In the genomic region with DNA sequence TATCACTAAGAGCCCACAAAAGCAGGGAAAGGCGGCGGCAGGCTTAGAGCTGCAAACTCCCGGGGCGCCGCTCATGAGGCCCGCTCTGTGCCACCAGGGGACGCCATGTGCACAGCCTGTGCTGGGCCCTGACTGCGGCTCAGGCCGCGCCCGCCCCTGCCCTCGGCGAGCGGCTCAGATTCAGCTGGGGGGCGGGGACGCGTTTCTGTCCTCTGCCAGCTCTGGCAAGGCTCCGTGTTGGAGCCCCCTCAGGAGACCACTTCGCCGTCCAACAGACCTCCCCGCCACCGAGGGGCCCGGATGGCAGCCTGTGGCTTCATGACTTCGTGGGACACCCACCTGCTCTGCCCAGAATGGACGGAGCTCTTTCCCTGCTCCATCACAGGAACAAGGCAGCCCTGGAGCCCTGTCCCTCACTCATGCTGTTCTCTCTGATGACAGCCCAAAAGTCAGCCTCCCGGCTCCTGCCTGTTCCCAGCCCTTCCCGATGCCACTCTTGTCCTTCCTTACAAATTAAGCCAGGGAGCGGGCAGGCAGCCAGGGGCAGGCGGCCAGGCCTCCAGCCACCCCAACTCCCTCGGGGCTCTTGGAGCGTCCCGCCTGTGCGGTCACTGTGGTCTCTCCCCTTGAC, we compare ENCODE assay signal across 1 cellular context.
TF ChIP-seq lines count a peak whose summit lies in the region.

No MANE protein-coding gene starts in this region.

TF ChIP-seq in HEK293, 187 proteins besides CTCF, POLR2A, EP300 and RAD21 (continued from another document and continues in another):
- TF ChIP-seq TSHZ1 (tag by site-specific recombination; IDR thresholded peaks at IDR 0.05; ENCODE audit: borderline replicate concordance) (no peak), ZNF76 (tag by site-specific recombination; IDR thresholded peaks at IDR 0.05; ENCODE audit: borderline replicate concordance, low read depth) (no peak; the same call in 1 of the 2 replicates), ZNF561 (tag by site-specific recombination; IDR thresholded peaks at IDR 0.05; ENCODE audit: borderline replicate concordance) (peak; percentile 58; the same call in 1 of the 2 replicates), ZNF155 (tag by site-specific recombination; IDR thresholded peaks at IDR 0.05) (no peak), ZBTB20 (tag by site-specific recombination; IDR thresholded peaks at IDR 0.05) (0 out of 2 replicates have a peak, but pooled peaks have one; percentile 14), ZNF473 (tag by site-specific recombination; IDR thresholded peaks at IDR 0.05) (no peak), GLIS1 (tag by site-specific recombination; IDR thresholded peaks at IDR 0.05) (peak; percentile 36; the same call in 1 of the 2 replicates), ZBTB1 (tag by site-specific recombination; IDR thresholded peaks at IDR 0.05) (no peak), ZNF660 (tag by site-specific recombination; IDR thresholded peaks at IDR 0.05) (no peak; the same call in none of the 2 replicates), PRDM2 (tag by site-specific recombination; IDR thresholded peaks at IDR 0.05; ENCODE audit: borderline replicate concordance) (no peak), YY1 (tag by site-specific recombination; IDR thresholded peaks at IDR 0.05) (no peak), ZFP3 (tag by site-specific recombination; IDR thresholded peaks at IDR 0.05; ENCODE audit: low read depth) (no peak), ZNF174 (tag by site-specific recombination; IDR thresholded peaks at IDR 0.05) (no peak), ZBTB21 (tag by site-specific recombination; IDR thresholded peaks at IDR 0.05) (no peak), GLIS2 (tag by site-specific recombination; IDR thresholded peaks at IDR 0.05) (peak; percentile 18; the same call in 1 of the 2 replicates), ZBTB17 (tag by site-specific recombination; IDR thresholded peaks at IDR 0.05) (peak; percentile 77), ZSCAN23 (tag by site-specific recombination; IDR thresholded peaks at IDR 0.05) (no peak), BCL6B (tag by site-specific recombination; IDR thresholded peaks at IDR 0.05) (no peak)
- TF ChIP-seq, protein P1, sequence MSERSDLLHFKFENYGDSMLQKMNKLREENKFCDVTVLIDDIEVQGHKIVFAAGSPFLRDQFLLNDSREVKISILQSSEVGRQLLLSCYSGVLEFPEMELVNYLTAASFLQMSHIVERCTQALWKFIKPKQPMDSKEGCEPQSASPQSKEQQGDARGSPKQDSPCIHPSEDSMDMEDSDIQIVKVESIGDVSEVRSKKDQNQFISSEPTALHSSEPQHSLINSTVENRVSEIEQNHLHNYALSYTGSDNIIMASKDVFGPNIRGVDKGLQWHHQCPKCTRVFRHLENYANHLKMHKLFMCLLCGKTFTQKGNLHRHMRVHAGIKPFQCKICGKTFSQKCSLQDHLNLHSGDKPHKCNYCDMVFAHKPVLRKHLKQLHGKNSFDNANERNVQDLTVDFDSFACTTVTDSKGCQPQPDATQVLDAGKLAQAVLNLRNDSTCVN (tag by site-specific recombination; optimal IDR thresholded peaks at IDR 0.05) = peak; percentile 54
- TF ChIP-seq, protein P2, sequence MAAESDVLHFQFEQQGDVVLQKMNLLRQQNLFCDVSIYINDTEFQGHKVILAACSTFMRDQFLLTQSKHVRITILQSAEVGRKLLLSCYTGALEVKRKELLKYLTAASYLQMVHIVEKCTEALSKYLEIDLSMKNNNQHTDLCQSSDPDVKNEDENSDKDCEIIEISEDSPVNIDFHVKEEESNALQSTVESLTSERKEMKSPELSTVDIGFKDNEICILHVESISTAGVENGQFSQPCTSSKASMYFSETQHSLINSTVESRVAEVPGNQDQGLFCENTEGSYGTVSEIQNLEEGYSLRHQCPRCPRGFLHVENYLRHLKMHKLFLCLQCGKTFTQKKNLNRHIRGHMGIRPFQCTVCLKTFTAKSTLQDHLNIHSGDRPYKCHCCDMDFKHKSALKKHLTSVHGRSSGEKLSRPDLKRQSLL (tag by site-specific recombination; IDR thresholded peaks at IDR 0.05) = peak; percentile 60; the same call in 1 of the 2 replicates
- TF ChIP-seq, protein P3, sequence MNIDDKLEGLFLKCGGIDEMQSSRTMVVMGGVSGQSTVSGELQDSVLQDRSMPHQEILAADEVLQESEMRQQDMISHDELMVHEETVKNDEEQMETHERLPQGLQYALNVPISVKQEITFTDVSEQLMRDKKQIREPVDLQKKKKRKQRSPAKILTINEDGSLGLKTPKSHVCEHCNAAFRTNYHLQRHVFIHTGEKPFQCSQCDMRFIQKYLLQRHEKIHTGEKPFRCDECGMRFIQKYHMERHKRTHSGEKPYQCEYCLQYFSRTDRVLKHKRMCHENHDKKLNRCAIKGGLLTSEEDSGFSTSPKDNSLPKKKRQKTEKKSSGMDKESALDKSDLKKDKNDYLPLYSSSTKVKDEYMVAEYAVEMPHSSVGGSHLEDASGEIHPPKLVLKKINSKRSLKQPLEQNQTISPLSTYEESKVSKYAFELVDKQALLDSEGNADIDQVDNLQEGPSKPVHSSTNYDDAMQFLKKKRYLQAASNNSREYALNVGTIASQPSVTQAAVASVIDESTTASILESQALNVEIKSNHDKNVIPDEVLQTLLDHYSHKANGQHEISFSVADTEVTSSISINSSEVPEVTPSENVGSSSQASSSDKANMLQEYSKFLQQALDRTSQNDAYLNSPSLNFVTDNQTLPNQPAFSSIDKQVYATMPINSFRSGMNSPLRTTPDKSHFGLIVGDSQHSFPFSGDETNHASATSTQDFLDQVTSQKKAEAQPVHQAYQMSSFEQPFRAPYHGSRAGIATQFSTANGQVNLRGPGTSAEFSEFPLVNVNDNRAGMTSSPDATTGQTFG (tag by site-specific recombination; IDR thresholded peaks at IDR 0.05; ENCODE audit: borderline replicate concordance) = no peak
- TF ChIP-seq, protein P4, sequence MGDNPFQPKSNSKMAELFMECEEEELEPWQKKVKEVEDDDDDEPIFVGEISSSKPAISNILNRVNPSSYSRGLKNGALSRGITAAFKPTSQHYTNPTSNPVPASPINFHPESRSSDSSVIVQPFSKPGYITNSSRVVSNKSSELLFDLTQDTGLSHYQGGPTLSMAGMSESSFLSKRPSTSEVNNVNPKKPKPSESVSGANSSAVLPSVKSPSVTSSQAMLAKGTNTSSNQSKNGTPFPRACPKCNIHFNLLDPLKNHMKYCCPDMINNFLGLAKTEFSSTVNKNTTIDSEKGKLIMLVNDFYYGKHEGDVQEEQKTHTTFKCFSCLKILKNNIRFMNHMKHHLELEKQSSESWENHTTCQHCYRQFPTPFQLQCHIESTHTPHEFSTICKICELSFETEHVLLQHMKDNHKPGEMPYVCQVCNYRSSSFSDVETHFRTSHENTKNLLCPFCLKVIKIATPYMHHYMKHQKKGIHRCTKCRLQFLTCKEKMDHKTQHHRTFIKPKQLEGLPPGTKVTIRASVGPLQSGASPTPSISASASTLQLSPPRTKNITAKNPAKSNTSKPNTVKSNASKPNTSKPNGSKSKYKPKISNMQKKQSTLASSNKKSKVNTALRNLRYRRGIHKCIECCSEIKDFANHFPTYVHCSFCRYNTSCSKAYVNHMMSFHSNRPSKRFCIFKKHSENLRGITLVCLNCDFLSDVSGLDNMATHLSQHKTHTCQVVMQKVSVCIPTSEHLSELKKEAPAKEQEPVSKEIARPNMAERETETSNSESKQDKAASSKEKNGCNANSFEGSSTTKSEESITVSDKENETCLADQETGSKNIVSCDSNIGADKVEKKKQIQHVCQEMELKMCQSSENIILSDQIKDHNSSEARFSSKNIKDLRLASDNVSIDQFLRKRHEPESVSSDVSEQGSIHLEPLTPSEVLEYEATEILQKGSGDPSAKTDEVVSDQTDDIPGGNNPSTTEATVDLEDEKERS (tag by site-specific recombination; IDR thresholded peaks at IDR 0.05) = no peak
- TF ChIP-seq, protein P5, sequence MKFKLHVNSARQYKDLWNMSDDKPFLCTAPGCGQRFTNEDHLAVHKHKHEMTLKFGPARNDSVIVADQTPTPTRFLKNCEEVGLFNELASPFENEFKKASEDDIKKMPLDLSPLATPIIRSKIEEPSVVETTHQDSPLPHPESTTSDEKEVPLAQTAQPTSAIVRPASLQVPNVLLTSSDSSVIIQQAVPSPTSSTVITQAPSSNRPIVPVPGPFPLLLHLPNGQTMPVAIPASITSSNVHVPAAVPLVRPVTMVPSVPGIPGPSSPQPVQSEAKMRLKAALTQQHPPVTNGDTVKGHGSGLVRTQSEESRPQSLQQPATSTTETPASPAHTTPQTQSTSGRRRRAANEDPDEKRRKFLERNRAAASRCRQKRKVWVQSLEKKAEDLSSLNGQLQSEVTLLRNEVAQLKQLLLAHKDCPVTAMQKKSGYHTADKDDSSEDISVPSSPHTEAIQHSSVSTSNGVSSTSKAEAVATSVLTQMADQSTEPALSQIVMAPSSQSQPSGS (tag by site-specific recombination; IDR thresholded peaks at IDR 0.05; ENCODE audit: low read depth) = no peak
